12 cellular contexts compared by ENCODE assay signal in the genomic region with DNA sequence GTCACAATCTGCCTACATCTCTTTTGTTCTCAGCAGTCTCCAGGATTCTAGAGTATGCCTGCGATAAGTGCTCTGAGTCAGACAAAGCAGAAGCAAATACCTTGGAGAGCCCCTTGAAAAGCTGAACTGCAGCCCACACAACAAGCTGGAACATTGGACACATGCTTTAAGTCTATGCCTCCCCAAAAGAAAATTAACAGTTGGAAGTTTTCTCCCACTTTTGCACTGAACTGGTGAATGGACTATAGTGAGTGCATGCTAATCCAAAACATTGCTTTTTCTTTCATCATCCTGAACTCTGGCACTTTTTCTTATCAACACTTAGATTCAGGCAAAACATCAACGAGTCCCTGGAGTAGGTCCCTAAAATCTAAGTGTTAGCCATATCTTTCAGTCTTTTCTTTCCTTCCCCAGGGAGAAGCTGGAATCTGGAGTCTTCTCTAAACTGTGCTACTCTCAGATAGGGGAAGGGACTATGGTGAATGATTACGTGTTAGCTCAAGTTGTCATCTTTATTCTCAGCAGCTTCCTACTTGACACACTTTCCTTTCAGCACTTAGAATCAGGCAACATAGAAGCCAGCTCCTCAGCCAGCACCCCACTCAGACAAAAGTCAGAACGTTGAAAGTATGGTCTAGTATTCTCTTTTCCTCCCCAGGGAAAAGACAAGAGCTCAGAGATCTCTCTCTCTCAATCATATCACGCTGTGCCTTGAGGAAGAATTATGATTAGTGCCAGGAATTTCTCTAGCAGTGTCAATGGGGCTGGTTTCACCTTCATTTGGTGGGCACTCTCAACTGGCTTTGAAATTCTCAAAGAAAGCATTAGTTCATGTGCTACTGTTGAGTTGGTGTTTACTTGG.
A peak's percentile ranks its signal among the peaks of the same experiment; 100 is the strongest.
DNase-seq lines count a peak whose midpoint lies in the region; ATAC-seq and TF ChIP-seq lines count a peak whose summit lies in the region.
"Had no signal": no experiment of that assay in that cellular context is flagged by ENCODE, and none has a peak within 500 bp of the region (broad histone marks: within the 10 kb centered on the region; RNA-seq: fewer than 3 reads in every experiment).

No MANE protein-coding gene starts in this region.

- POLR2A ChIA-PET in Panc1 (lab: Charles Lee): no interaction called here

- no peak overlapping the region for H4K12ac ChIP-seq in trophoblast cell (ENCODE audit: low read depth, low read length)

- no peak for ATAC-seq in Panc1
- ATAC-seq in activated T-cell treated with anti-CD3 and anti-CD28 coated beads, Interleukin-2, amount 50 U/mL, for 72 hours (replicated peaks in 1 of 2): no peak
- ATAC-seq: stimulated activated naive CD8-positive, alpha-beta T cell treated with anti-CD3 and anti-CD28 coated beads, Interleukin-15, amount 100 ng/mL, for 72 hours had no signal

- no CpG with 5 or more reads among the region's 5 CpGs for WGBS in trophoblast cell (ENCODE audit: extremely low coverage, insufficient coverage, insufficient read length)
- WGBS in spleen, 5 donors: 57 to 74% (median 70%) methylated on average over 5 of the region's 5 CpGs

- H3K23ac ChIP-seq in trophoblast cell (ENCODE audit: low read length): no peak overlapping the region

- no peak overlapping the region for H3K9ac ChIP-seq in trophoblast cell (ENCODE audit: low read length)

- H3K4me3 Mint-ChIP-seq in activated T-cell treated with anti-CD3 and anti-CD28 coated beads, Interleukin-2, amount 50 U/mL, for 72 hours: no peak overlapping the region
- H3K4me3 Mint-ChIP-seq: stimulated activated naive CD8-positive, alpha-beta T cell treated with anti-CD3 and anti-CD28 coated beads, Interleukin-15, amount 100 ng/mL, for 72 hours had no signal

- H3K9me3 ChIP-seq in Panc1 (ENCODE audit: control insufficient read depth, insufficient read depth, low read depth, low read length) (no peaks in the 10 kb centered on the region), trophoblast cell (ENCODE audit: insufficient read depth, low read depth, low read length) (no peaks in the 10 kb centered on the region), spleen (no peaks in the 10 kb centered on the region)
- H3K9me3 ChIP-seq: prostate gland had no signal

- H3K4ac ChIP-seq in trophoblast cell (ENCODE audit: low read depth, low read length): no peak overlapping the region

- H3K36me3 ChIP-seq in Panc1 (ENCODE audit: control insufficient read depth, insufficient read depth, low read length) (no peaks in the 10 kb centered on the region), trophoblast cell (ENCODE audit: control insufficient read depth in 1 of 2, insufficient read depth in 2 of 2, low read length in 2 of 2) (no peaks in the 10 kb centered on the region), spleen (no peaks in the 10 kb centered on the region)
- H3K36me3 ChIP-seq: prostate gland had no signal

- H3K27me3 ChIP-seq in Panc1 (ENCODE audit: control insufficient read depth, insufficient read depth, low read length) (no peaks in the 10 kb centered on the region), trophoblast cell (ENCODE audit: insufficient read depth, low read length) (no peaks in the 10 kb centered on the region), spleen (replicated peaks in 1 of 7) (no peaks in the 10 kb centered on the region)

- in situ Hi-C loops in Panc1 (cut with HindIII; ENCODE audit: low pct_unique_long_range_greater_than_20kb, low sequenced_read_pairs): no loop called here

- no peak overlapping the region for H2AFZ ChIP-seq in trophoblast cell (ENCODE audit: insufficient read depth, low read length, poor library complexity)

- no peak overlapping the region for H2AK5ac ChIP-seq in trophoblast cell (ENCODE audit: low read length)

- CTCF ChIA-PET in Panc1 (lab: Charles Lee): no interaction called here

- H3K14ac ChIP-seq in trophoblast cell (ENCODE audit: low read length): no peak overlapping the region

- H3K36me3 Mint-ChIP-seq in activated T-cell treated with anti-CD3 and anti-CD28 coated beads, Interleukin-2, amount 50 U/mL, for 72 hours (ENCODE audit: insufficient read depth in 2 of 2): no peaks in the 10 kb centered on the region

- BruUV-seq in Panc1 (replicated peaks; lab: Mats Ljungman, UMichigan): no TSS peak

- H3K27ac Mint-ChIP-seq in activated T-cell treated with anti-CD3 and anti-CD28 coated beads, Interleukin-2, amount 50 U/mL, for 72 hours: no peak overlapping the region

- intact Hi-C loops in Panc1 (cut with micrococcal nuclease; ENCODE audit: unreplicated experiment) (no loop called here), spleen (cut with DNase I; ENCODE audit: low total_unique reads) (no loop called here)

- peaks cover 5% of the 10 kb centered on the region for H3K4me1 Mint-ChIP-seq in activated T-cell treated with anti-CD3 and anti-CD28 coated beads, Interleukin-2, amount 50 U/mL, for 72 hours (ENCODE audit: low read depth)

- no peak overlapping the region for H3K4me3 ChIP-seq in Panc1 (ENCODE audit: low read depth in 2 of 2, low read length in 2 of 2)
- H3K4me3 ChIP-seq in trophoblast cell (ENCODE audit: low read depth, low read length): no peak overlapping the region
- no peak overlapping the region for H3K4me3 ChIP-seq in spleen
- H3K4me3 ChIP-seq: prostate gland had no signal

- no peaks in the 10 kb centered on the region for H3K79me2 ChIP-seq in trophoblast cell (ENCODE audit: control insufficient read depth, insufficient read depth, low read length, poor library complexity)

- H3K27me3 Mint-ChIP-seq in activated T-cell treated with anti-CD3 and anti-CD28 coated beads, Interleukin-2, amount 50 U/mL, for 72 hours (ENCODE audit: low read depth): peaks cover 9% of the 10 kb centered on the region

- no peak for TF ChIP-seq POLR2A in spleen (IDR thresholded peaks at IDR 0.05)

- no peak overlapping the region for H2BK12ac ChIP-seq in trophoblast cell (ENCODE audit: low read length)

- H3K9me3 Mint-ChIP-seq in activated T-cell treated with anti-CD3 and anti-CD28 coated beads, Interleukin-2, amount 50 U/mL, for 72 hours: no peaks in the 10 kb centered on the region
- H3K9me3 Mint-ChIP-seq: stimulated activated naive CD8-positive, alpha-beta T cell treated with anti-CD3 and anti-CD28 coated beads, Interleukin-15, amount 100 ng/mL, for 72 hours had no signal

- no peak for TF ChIP-seq CTCF in Panc1 (IDR thresholded peaks at IDR 0.05)
- no peak for TF ChIP-seq CTCF in spleen (IDR thresholded peaks at IDR 0.05 in 8 of 11, conservative IDR thresholded peaks at IDR 0.05 in 3 of 11)

- no peak overlapping the region for H4K8ac ChIP-seq in trophoblast cell (ENCODE audit: low read depth, low read length)

- no peak overlapping the region for H3K4me2 ChIP-seq in trophoblast cell (ENCODE audit: low read length)

- DNase-seq in EL (peak; percentile 1), Panc1 (ENCODE audit: low read depth, low spot score) (no peak), fibroblast of peridontal ligament (ENCODE audit: extremely low read depth) (peak; percentile 58), trophoblast cell (peak; percentile 2 to 37), spleen (no peak), glomerular visceral epithelial cell (ENCODE audit: extremely low spot score) (no peak)
- DNase-seq in activated T-cell treated with anti-CD3 and anti-CD28 coated beads, Interleukin-2, amount 50 U/mL, for 72 hours: no peak
- DNase-seq: activated CD4-positive, alpha-beta T cell treated with anti-CD3 and anti-CD28 coated beads, Interleukin-2, amount 50 U/mL, for 48 hours; activated naive CD4-positive, alpha-beta T cell treated with anti-CD3 and anti-CD28 coated beads, Interleukin-2, amount 50 U/mL, for 16 hours; NCI-H1105 treated with DMSO at 0.1 percent for 48 hours; stimulated activated naive CD8-positive, alpha-beta T cell treated with anti-CD3 and anti-CD28 coated beads, Interleukin-15, amount 100 ng/mL, for 72 hours had no signal

- no peak overlapping the region for H4K91ac ChIP-seq in trophoblast cell (ENCODE audit: low read depth, low read length)

- no peak overlapping the region for H3K18ac ChIP-seq in trophoblast cell (ENCODE audit: low read length)

- H3K27ac ChIP-seq in Panc1 (ENCODE audit: low read length): peak overlapping the region; percentile 64; the same call in 1 of the 2 replicates
- H3K27ac ChIP-seq in trophoblast cell (ENCODE audit: low read depth, low read length): no peak overlapping the region
- no peak overlapping the region for H3K27ac ChIP-seq in spleen
- H3K27ac ChIP-seq: prostate gland had no signal

- no peak overlapping the region for H2BK5ac ChIP-seq in trophoblast cell (ENCODE audit: low read depth, low read length, poor library complexity)

- no peak overlapping the region for H2BK120ac ChIP-seq in trophoblast cell (ENCODE audit: insufficient read depth, low read length, poor library complexity)

- H3K79me1 ChIP-seq in trophoblast cell (ENCODE audit: low read length): no peaks in the 10 kb centered on the region

- H3K4me1 ChIP-seq in Panc1 (ENCODE audit: control insufficient read depth, insufficient read depth, low read length): peaks cover 3% of the 10 kb centered on the region; the same call in 1 of the 2 replicates
- H3K4me1 ChIP-seq in trophoblast cell (ENCODE audit: control insufficient read depth in 1 of 2, insufficient read depth in 2 of 2, low read length in 2 of 2): peaks cover 0 to 2% of the 10 kb centered on the region in 2 experiments
- H3K4me1 ChIP-seq in spleen: no peaks in the 10 kb centered on the region
- H3K4me1 ChIP-seq: prostate gland had no signal

Comparison
In these comparisons a context has a peak if more than half of its experiments do, and no peak if none do; other contexts are left out.
1. DNase-seq: peak in EL (single experiment), fibroblast of peridontal ligament (single experiment) and trophoblast cell (2 of 2); none in Panc1 (single experiment), spleen (single experiment), glomerular visceral epithelial cell (single experiment) and activated T-cell treated with anti-CD3 and anti-CD28 coated beads, Interleukin-2, amount 50 U/mL, for 72 hours (0 of 2).